In the genomic region with DNA sequence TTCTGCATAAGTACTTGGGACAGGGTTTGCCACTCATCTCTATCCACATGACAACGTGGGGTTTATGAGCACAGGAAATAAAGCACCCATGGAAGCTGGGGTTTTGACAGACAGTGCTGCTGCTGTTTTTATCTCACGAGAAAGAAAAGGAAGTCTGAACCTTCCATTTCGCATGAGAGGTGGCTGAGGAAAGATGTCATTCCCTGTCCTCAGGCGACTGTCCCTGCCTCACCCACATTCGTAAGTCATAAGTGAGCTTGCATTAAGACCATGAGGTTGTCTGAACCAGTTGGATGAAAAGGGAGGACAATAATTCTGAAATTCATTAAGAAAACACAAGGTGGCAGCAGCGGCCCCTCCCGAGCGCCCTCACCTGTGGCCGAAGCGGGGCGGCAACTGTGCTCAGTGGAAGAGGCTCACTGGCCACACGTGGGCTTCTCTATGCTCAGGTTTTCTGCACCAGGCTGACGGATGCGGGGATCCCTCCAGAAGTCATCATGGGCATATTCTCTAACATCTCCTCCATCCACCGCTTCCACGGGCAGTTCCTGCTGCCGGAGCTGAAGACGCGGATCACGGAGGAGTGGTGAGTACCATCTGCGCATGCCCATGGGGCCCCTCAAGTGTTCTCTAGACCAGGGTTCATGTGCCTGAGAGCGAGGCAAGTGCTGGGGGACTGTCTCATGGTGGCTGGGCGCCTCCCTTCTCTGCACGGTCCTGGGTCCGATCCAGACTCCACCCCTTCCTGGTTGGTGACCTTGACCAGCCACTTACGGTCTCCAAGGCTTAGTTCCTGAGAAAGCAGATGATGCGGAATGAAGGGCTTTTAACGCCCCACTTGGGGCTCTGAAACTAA, we compare ENCODE assay signal across 8 cellular contexts. TPM values are rescaled to one million over a fixed set of nuclear protein-coding genes. Genes with fewer than 3 reads are reported as not detected.
A peak's percentile ranks its signal among the peaks of the same experiment; 100 is the strongest.
DNase-seq lines count a peak whose midpoint lies in the region; ATAC-seq and TF ChIP-seq lines count a peak whose summit lies in the region.

No MANE protein-coding gene starts in this region.

- H3K36me3 Mint-ChIP-seq in activated CD4-positive, alpha-beta T cell treated with anti-CD3 and anti-CD28 coated beads, Interleukin-2, amount 10 ng/mL, durations not matched to agents 7 days and 5 days (ENCODE audit: low read depth): peaks cover 85% of the 10 kb centered on the region

- H3K9me3 Mint-ChIP-seq in activated CD4-positive, alpha-beta T cell treated with anti-CD3 and anti-CD28 coated beads, Interleukin-2, amount 10 ng/mL, durations not matched to agents 7 days and 5 days: peaks cover 2% of the 10 kb centered on the region

- POLR2A ChIA-PET in activated CD4-positive, alpha-beta T cell treated with anti-CD3 and anti-CD28 coated beads, Interleukin-2, amount 10 ng/mL, durations not matched to agents 7 days and 5 days (lab: Charles Lee): interaction anchor here (0.6 to 0.9 kb wide), 2 partner anchors 14 to 24 kb away, joined by 3 to 7 read pairs; no protein-coding TSS in a partner anchor

- peak; percentile 26 for DNase-seq in AG10803 (ENCODE audit: low read depth)
- DNase-seq in NCI-H226: peak; percentile 19
- DNase-seq in activated CD4-positive, alpha-beta T cell treated with anti-CD3 and anti-CD28 coated beads, Interleukin-2, amount 10 ng/mL, durations not matched to agents 7 days and 5 days: peak; percentile 71
- peak; percentile 72 for DNase-seq in ecto neural progenitor cell (ENCODE audit: low spot score)
- peak; percentile 50 for DNase-seq in mucosa of gallbladder (ENCODE audit: low spot score)
- peak; percentile 31 to 39 for DNase-seq in stimulated activated CD8-positive, alpha-beta memory T cell treated with anti-CD3 and anti-CD28 coated beads, Interleukin-7, amount 100 ng/mL, for 4 hours (ENCODE audit: low read depth in 2 of 2)
- no peak for DNase-seq in putamen (ENCODE audit: low spot score)

- no peaks in the 10 kb centered on the region for H3K27me3 Mint-ChIP-seq in activated CD4-positive, alpha-beta T cell treated with anti-CD3 and anti-CD28 coated beads, Interleukin-2, amount 10 ng/mL, durations not matched to agents 7 days and 5 days

- peak; percentile 59 for TF ChIP-seq CTCF in AG10803 (conservative IDR thresholded peaks at IDR 0.05; ENCODE audit: low read length)

- peak overlapping the region; percentile 83 for H3K27ac Mint-ChIP-seq in activated CD4-positive, alpha-beta T cell treated with anti-CD3 and anti-CD28 coated beads, Interleukin-2, amount 10 ng/mL, durations not matched to agents 7 days and 5 days

- H3K4me3 ChIP-seq in AG10803 (ENCODE audit: low read length): no peak overlapping the region

- peak overlapping the region; percentile 32 for H3K4me3 Mint-ChIP-seq in activated CD4-positive, alpha-beta T cell treated with anti-CD3 and anti-CD28 coated beads, Interleukin-2, amount 10 ng/mL, durations not matched to agents 7 days and 5 days

- ATAC-seq in GM19025 (IDR thresholded peaks at IDR 0.05; ENCODE audit: low read depth, unreplicated experiment): peak; percentile 66

- CTCF ChIA-PET in activated CD4-positive, alpha-beta T cell treated with anti-CD3 and anti-CD28 coated beads, Interleukin-2, amount 10 ng/mL, durations not matched to agents 7 days and 5 days (lab: Charles Lee): interaction anchor here (0.6 to 3.0 kb wide), 22 partner anchors 9 to 562 kb away, joined by 3 to 25 read pairs (median 4); a partner anchor contains a TSS

- peaks cover 56% of the 10 kb centered on the region for H3K4me1 Mint-ChIP-seq in activated CD4-positive, alpha-beta T cell treated with anti-CD3 and anti-CD28 coated beads, Interleukin-2, amount 10 ng/mL, durations not matched to agents 7 days and 5 days

RNA-seq across cellular contexts. Expression of a gene that starts 54.7 kb away (rescaled TPM):
- 10 to 100 TPM; 81.1 to 85.8 TPM for total RNA-seq in activated CD4-positive, alpha-beta T cell treated with anti-CD3 and anti-CD28 coated beads, Interleukin-2, amount 10 ng/mL, durations not matched to agents 7 days and 5 days
- total RNA-seq in mucosa of gallbladder: 5.0 TPM

RNA-seq across cellular contexts. Expression of a gene that starts 56.5 kb away (rescaled TPM):
- 100 to 1,000 TPM; 148 to 156 TPM for total RNA-seq in activated CD4-positive, alpha-beta T cell treated with anti-CD3 and anti-CD28 coated beads, Interleukin-2, amount 10 ng/mL, durations not matched to agents 7 days and 5 days
- total RNA-seq in mucosa of gallbladder: 8.2 TPM

Comparison
In these comparisons a context has a peak if more than half of its experiments do, and no peak if none do; other contexts are left out.
1. RNA of a gene that starts 54.7 kb away (total RNA-seq): 81.1 to 85.8 TPM in activated CD4-positive, alpha-beta T cell treated with anti-CD3 and anti-CD28 coated beads, Interleukin-2, amount 10 ng/mL, durations not matched to agents 7 days and 5 days; 5.0 TPM in mucosa of gallbladder (single experiment); every median in the first group is over 10 times any median in the second.
2. RNA of a gene that starts 56.5 kb away (total RNA-seq): 148 to 156 TPM in activated CD4-positive, alpha-beta T cell treated with anti-CD3 and anti-CD28 coated beads, Interleukin-2, amount 10 ng/mL, durations not matched to agents 7 days and 5 days; 8.2 TPM in mucosa of gallbladder (single experiment); every median in the first group is over 10 times any median in the second.